In the genomic region with DNA sequence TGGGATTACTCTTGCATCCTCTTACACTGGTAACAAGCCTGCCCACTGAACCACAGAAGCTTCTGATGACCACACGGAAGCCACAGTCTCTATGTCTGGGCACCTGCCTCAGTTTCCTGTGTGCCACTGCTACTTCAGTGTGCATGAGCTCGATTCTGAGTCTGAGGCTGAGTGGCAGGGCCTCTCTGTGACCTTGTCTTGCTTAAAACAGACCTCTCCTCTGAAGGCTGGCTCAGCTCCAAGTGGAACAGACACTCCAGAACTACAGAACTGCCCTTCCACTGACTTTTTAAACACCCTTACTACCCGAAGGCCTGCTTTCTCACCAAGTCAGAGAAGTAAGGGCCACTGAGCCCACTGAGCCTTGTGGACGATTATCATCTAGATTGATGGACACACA, we compare ENCODE assay signal across 5 cellular contexts. TPM values are rescaled to one million over a fixed set of nuclear protein-coding genes. Genes with fewer than 3 reads are reported as not detected.
A peak's percentile ranks its signal among the peaks of the same experiment; 100 is the strongest.
DNase-seq lines count a peak whose midpoint lies in the region; ATAC-seq, FAIRE-seq and TF ChIP-seq lines count a peak whose summit lies in the region.
"Not testable (repeated sequence)": the region's sequence is repeated elsewhere in the genome, so short reads cannot be mapped to it uniquely, and the experiment has no call there.

No MANE protein-coding gene starts in this region.

- H3K27ac Mint-ChIP-seq in activated CD8-positive, alpha-beta memory T cell treated with anti-CD3 and anti-CD28 coated beads, Interleukin-2, amount 10 ng/mL, durations not matched to agents 7 days and 5 days; activated T-helper 17 cell treated with anti-CD3 and anti-CD28 coated beads, Interleukin-2, amount 50 U/mL, for 72 hours; stimulated activated naive CD8-positive, alpha-beta T cell treated with anti-CD3 and anti-CD28 coated beads, Interleukin-15, amount 100 ng/mL, for 72 hours: not testable (repeated sequence)

- H3K27me3 ChIP-seq in bronchial epithelial cell (ENCODE audit: control insufficient read depth, insufficient read depth, low read length): not testable (repeated sequence)

- not testable (repeated sequence) for H3K36me3 Mint-ChIP-seq in activated CD8-positive, alpha-beta memory T cell treated with anti-CD3 and anti-CD28 coated beads, Interleukin-2, amount 10 ng/mL, durations not matched to agents 7 days and 5 days; activated T-helper 17 cell treated with anti-CD3 and anti-CD28 coated beads, Interleukin-2, amount 50 U/mL, for 72 hours (ENCODE audit: low read depth)

- peak; percentile 42 for ATAC-seq in activated CD8-positive, alpha-beta memory T cell treated with anti-CD3 and anti-CD28 coated beads, Interleukin-2, amount 10 ng/mL, durations not matched to agents 7 days and 5 days
- ATAC-seq in activated T-helper 17 cell treated with anti-CD3 and anti-CD28 coated beads, Interleukin-2, amount 50 U/mL, for 72 hours (replicated peaks): peak; percentile 39
- ATAC-seq in left ventricle myocardium superior: peak; percentile 54
- peak; percentile 62 for ATAC-seq in stimulated activated naive CD8-positive, alpha-beta T cell treated with anti-CD3 and anti-CD28 coated beads, Interleukin-15, amount 100 ng/mL, for 72 hours

- not testable (repeated sequence) for H3K4me1 Mint-ChIP-seq in activated CD8-positive, alpha-beta memory T cell treated with anti-CD3 and anti-CD28 coated beads, Interleukin-2, amount 10 ng/mL, durations not matched to agents 7 days and 5 days; activated T-helper 17 cell treated with anti-CD3 and anti-CD28 coated beads, Interleukin-2, amount 50 U/mL, for 72 hours; stimulated activated naive CD8-positive, alpha-beta T cell treated with anti-CD3 and anti-CD28 coated beads, Interleukin-15, amount 100 ng/mL, for 72 hours

- not testable (repeated sequence) for TF ChIP-seq CTCF in bronchial epithelial cell (IDR thresholded peaks at IDR 0.05; ENCODE audit: insufficient read depth, low read length, severe bottlenecking)

- H3K27me3 Mint-ChIP-seq in activated CD8-positive, alpha-beta memory T cell treated with anti-CD3 and anti-CD28 coated beads, Interleukin-2, amount 10 ng/mL, durations not matched to agents 7 days and 5 days; activated T-helper 17 cell treated with anti-CD3 and anti-CD28 coated beads, Interleukin-2, amount 50 U/mL, for 72 hours; stimulated activated naive CD8-positive, alpha-beta T cell treated with anti-CD3 and anti-CD28 coated beads, Interleukin-15, amount 100 ng/mL, for 72 hours: not testable (repeated sequence)

- H3K36me3 ChIP-seq in bronchial epithelial cell (ENCODE audit: control insufficient read depth, insufficient read depth, low read length): not testable (repeated sequence)

- H3K4me3 Mint-ChIP-seq in activated CD8-positive, alpha-beta memory T cell treated with anti-CD3 and anti-CD28 coated beads, Interleukin-2, amount 10 ng/mL, durations not matched to agents 7 days and 5 days; activated T-helper 17 cell treated with anti-CD3 and anti-CD28 coated beads, Interleukin-2, amount 50 U/mL, for 72 hours; stimulated activated naive CD8-positive, alpha-beta T cell treated with anti-CD3 and anti-CD28 coated beads, Interleukin-15, amount 100 ng/mL, for 72 hours: not testable (repeated sequence)

- intact Hi-C loops in left ventricle myocardium superior (cut with micrococcal nuclease): not testable (repeated sequence)

- CTCF ChIA-PET in activated CD8-positive, alpha-beta memory T cell treated with anti-CD3 and anti-CD28 coated beads, Interleukin-2, amount 10 ng/mL, durations not matched to agents 7 days and 5 days (lab: Charles Lee): not testable (repeated sequence)

- not testable (repeated sequence) for H3K4me3 ChIP-seq in bronchial epithelial cell (ENCODE audit: low read depth, low read length)

- peak; percentile 94 for FAIRE-seq in bronchial epithelial cell (lab: Jason Lieb, UNC)

- not testable (repeated sequence) for H3K9me3 Mint-ChIP-seq in activated CD8-positive, alpha-beta memory T cell treated with anti-CD3 and anti-CD28 coated beads, Interleukin-2, amount 10 ng/mL, durations not matched to agents 7 days and 5 days (ENCODE audit: low read depth); activated T-helper 17 cell treated with anti-CD3 and anti-CD28 coated beads, Interleukin-2, amount 50 U/mL, for 72 hours; stimulated activated naive CD8-positive, alpha-beta T cell treated with anti-CD3 and anti-CD28 coated beads, Interleukin-15, amount 100 ng/mL, for 72 hours

- not testable (repeated sequence) for DNase-seq in activated CD8-positive, alpha-beta memory T cell treated with anti-CD3 and anti-CD28 coated beads, Interleukin-2, amount 10 ng/mL, durations not matched to agents 7 days and 5 days; bronchial epithelial cell (ENCODE audit: low read depth); left ventricle myocardium superior; stimulated activated naive CD8-positive, alpha-beta T cell treated with anti-CD3 and anti-CD28 coated beads, Interleukin-15, amount 100 ng/mL, for 72 hours

RNA-seq across cellular contexts. Expression of gene MAGEH1, which starts 8.0 kb away (rescaled TPM):
- 10 to 100 TPM; 14.6 to 17.9 TPM for total RNA-seq in activated CD8-positive, alpha-beta memory T cell treated with anti-CD3 and anti-CD28 coated beads, Interleukin-2, amount 10 ng/mL, durations not matched to agents 7 days and 5 days
- 10 to 100 TPM; 13.9 to 14.5 TPM for total RNA-seq in activated T-helper 17 cell treated with anti-CD3 and anti-CD28 coated beads, Interleukin-2, amount 50 U/mL, for 72 hours
- total RNA-seq in bronchial epithelial cell (1.5 and 3.9 TPM in 2 replicates), left ventricle myocardium superior (8.2 TPM)

RNA-seq across cellular contexts. Expression of gene USP51, which starts 29.7 kb away (rescaled TPM):
- total RNA-seq in activated CD8-positive, alpha-beta memory T cell treated with anti-CD3 and anti-CD28 coated beads, Interleukin-2, amount 10 ng/mL, durations not matched to agents 7 days and 5 days: under 1 TPM; 0.82 to 0.88 TPM
- total RNA-seq in activated T-helper 17 cell treated with anti-CD3 and anti-CD28 coated beads, Interleukin-2, amount 50 U/mL, for 72 hours: 1 to 10 TPM; 2.0 to 3.0 TPM
- total RNA-seq in bronchial epithelial cell (0.13 and 0.26 TPM in 2 replicates), left ventricle myocardium superior (1.5 TPM)
